ENCODE assay signal across 1 cellular context in genomic region chr10:15421875-15422274, GRCh38.
TF ChIP-seq lines count a peak whose summit lies in the region.

No MANE protein-coding gene starts in this region.

TF ChIP-seq in HEK293, 187 proteins besides CTCF, POLR2A, EP300 and RAD21 (continued from another document):
- 0 out of 2 replicates have a peak, but pooled peaks have one; percentile 46 for TF ChIP-seq ZNF280D (tag by site-specific recombination; IDR thresholded peaks at IDR 0.05)
